ENCODE assay signal across 22 cellular contexts in genomic region chr3:49151610-49152009, GRCh38. TPM values are rescaled to one million over a fixed set of nuclear protein-coding genes. Genes with fewer than 3 reads are reported as not detected.
A peak's percentile ranks its signal among the peaks of the same experiment; 100 is the strongest.
DNase-seq lines count a peak whose midpoint lies in the region; ATAC-seq and TF ChIP-seq lines count a peak whose summit lies in the region.
"Had no signal": no experiment of that assay in that cellular context is flagged by ENCODE, and none has a peak within 500 bp of the region (broad histone marks: within the 10 kb centered on the region; RNA-seq: fewer than 3 reads in every experiment).

No MANE protein-coding gene starts in this region.

- no peaks in the 10 kb centered on the region for H4K20me1 ChIP-seq in hepatocyte (ENCODE audit: insufficient read depth, poor library complexity, severe bottlenecking)
- H4K20me1 ChIP-seq: BLaER1 treated with 17β-estradiol and CSF1 and Interleukin-3, amounts not matched to agents 10 nM and 100 nM had no signal

- H3K9me3 Mint-ChIP-seq in stimulated activated naive CD8-positive, alpha-beta T cell treated with anti-CD3 and anti-CD28 coated beads, Interleukin-15, amount 100 ng/mL, for 72 hours: no peaks in the 10 kb centered on the region
- no peaks in the 10 kb centered on the region for H3K9me3 Mint-ChIP-seq in activated T-helper 1 cell treated with anti-CD3 and anti-CD28 coated beads, Interleukin-12 subunit alpha, Interleukin-12 subunit beta, Interleukin-2, Interleukin-4 antibody, amounts not matched to agents 30 ng/mL and 10 ng/mL and 1 ng/mL, durations not matched to agents 14 hours and 24 hours and 36 hours
- H3K9me3 Mint-ChIP-seq: CD14-positive monocyte; CD4-positive, alpha-beta T cell; CD8-positive, alpha-beta memory T cell had no signal

- H3K4me3 ChIP-seq in hepatocyte: no peak overlapping the region
- H3K4me3 ChIP-seq: A549; BLaER1 treated with 17β-estradiol and CSF1 and Interleukin-3, amounts not matched to agents 10 nM and 100 nM had no signal

- H3K36me3 Mint-ChIP-seq in activated T-helper 1 cell treated with anti-CD3 and anti-CD28 coated beads, Interleukin-12 subunit alpha, Interleukin-12 subunit beta, Interleukin-2, Interleukin-4 antibody, amounts not matched to agents 30 ng/mL and 10 ng/mL and 1 ng/mL, durations not matched to agents 14 hours and 24 hours and 36 hours (ENCODE audit: low read depth): no peaks in the 10 kb centered on the region
- H3K36me3 Mint-ChIP-seq: CD14-positive monocyte; CD8-positive, alpha-beta memory T cell had no signal

- H3K27ac Mint-ChIP-seq in stimulated activated naive CD8-positive, alpha-beta T cell treated with anti-CD3 and anti-CD28 coated beads, Interleukin-15, amount 100 ng/mL, for 72 hours: peak overlapping the region; percentile 8 to 81
- H3K27ac Mint-ChIP-seq in activated T-helper 1 cell treated with anti-CD3 and anti-CD28 coated beads, Interleukin-12 subunit alpha, Interleukin-12 subunit beta, Interleukin-2, Interleukin-4 antibody, amounts not matched to agents 30 ng/mL and 10 ng/mL and 1 ng/mL, durations not matched to agents 14 hours and 24 hours and 36 hours: peak overlapping the region; percentile 31
- H3K27ac Mint-ChIP-seq: CD4-positive, alpha-beta T cell had no signal

- no peaks in the 10 kb centered on the region for H3K79me2 ChIP-seq in hepatocyte

- no peak for TF ChIP-seq CTCF in hepatocyte (IDR thresholded peaks at IDR 0.05; ENCODE audit: poor library complexity)

- DNase-seq in stimulated activated naive CD8-positive, alpha-beta T cell treated with anti-CD3 and anti-CD28 coated beads, Interleukin-15, amount 100 ng/mL, for 72 hours: no peak
- DNase-seq in stimulated activated naive CD8-positive, alpha-beta T cell treated with anti-CD3 and anti-CD28 coated beads, Interleukin-15, Interleukin-2, amounts not matched to agents 100 U/mL and 50 U/mL, for 24 hours: no peak
- DNase-seq in activated T-helper 1 cell treated with anti-CD3 and anti-CD28 coated beads, Interleukin-12 subunit alpha, Interleukin-12 subunit beta, Interleukin-2, Interleukin-4 antibody, amounts not matched to agents 30 ng/mL and 10 ng/mL and 1 ng/mL, durations not matched to agents 14 hours and 24 hours and 36 hours (ENCODE audit: low spot score): no peak
- DNase-seq in hepatocyte (ENCODE audit: low spot score) (peak; percentile 2), GF-D8 (lab: John Stamatoyannopoulos, UW) (no peak), NCI-H146 (lab: John Stamatoyannopoulos, UW) (no peak), ecto neural progenitor cell (ENCODE audit: low spot score) (no peak)
- DNase-seq: 8988T; ACHN; AML-193; BE2C; Calu3; CD4-positive, alpha-beta T cell; CD8-positive, alpha-beta memory T cell; COR-L47; DMS53; DMS79 treated with DMSO at 0.1 percent for 48 hours; H7; HCEC 1CT had no signal

- no peaks in the 10 kb centered on the region for H3K27me3 Mint-ChIP-seq in stimulated activated naive CD8-positive, alpha-beta T cell treated with anti-CD3 and anti-CD28 coated beads, Interleukin-15, amount 100 ng/mL, for 72 hours
- H3K27me3 Mint-ChIP-seq in activated T-helper 1 cell treated with anti-CD3 and anti-CD28 coated beads, Interleukin-12 subunit alpha, Interleukin-12 subunit beta, Interleukin-2, Interleukin-4 antibody, amounts not matched to agents 30 ng/mL and 10 ng/mL and 1 ng/mL, durations not matched to agents 14 hours and 24 hours and 36 hours (ENCODE audit: insufficient read depth): peaks cover 2% of the 10 kb centered on the region
- H3K27me3 Mint-ChIP-seq: CD4-positive, alpha-beta T cell; CD8-positive, alpha-beta memory T cell had no signal

- H3K36me3 ChIP-seq in hepatocyte (replicated peaks; ENCODE audit: insufficient read depth, low read depth): no peaks in the 10 kb centered on the region
- H3K36me3 ChIP-seq: BE2C; BLaER1 treated with 17β-estradiol and CSF1 and Interleukin-3, amounts not matched to agents 10 nM and 100 nM had no signal

- H3K4me1 Mint-ChIP-seq in stimulated activated naive CD8-positive, alpha-beta T cell treated with anti-CD3 and anti-CD28 coated beads, Interleukin-15, amount 100 ng/mL, for 72 hours: no peaks in the 10 kb centered on the region
- H3K4me1 Mint-ChIP-seq in activated T-helper 1 cell treated with anti-CD3 and anti-CD28 coated beads, Interleukin-12 subunit alpha, Interleukin-12 subunit beta, Interleukin-2, Interleukin-4 antibody, amounts not matched to agents 30 ng/mL and 10 ng/mL and 1 ng/mL, durations not matched to agents 14 hours and 24 hours and 36 hours (ENCODE audit: low read depth): no peaks in the 10 kb centered on the region
- H3K4me1 Mint-ChIP-seq: CD14-positive monocyte; CD8-positive, alpha-beta memory T cell had no signal

- no peaks in the 10 kb centered on the region for H3K27me3 ChIP-seq in hepatocyte
- H3K27me3 ChIP-seq: BE2C; BLaER1 treated with 17β-estradiol and CSF1 and Interleukin-3, amounts not matched to agents 10 nM and 100 nM had no signal

- H3K4me3 Mint-ChIP-seq in stimulated activated naive CD8-positive, alpha-beta T cell treated with anti-CD3 and anti-CD28 coated beads, Interleukin-15, amount 100 ng/mL, for 72 hours: no peak overlapping the region
- H3K4me3 Mint-ChIP-seq in activated T-helper 1 cell treated with anti-CD3 and anti-CD28 coated beads, Interleukin-12 subunit alpha, Interleukin-12 subunit beta, Interleukin-2, Interleukin-4 antibody, amounts not matched to agents 30 ng/mL and 10 ng/mL and 1 ng/mL, durations not matched to agents 14 hours and 24 hours and 36 hours: no peak overlapping the region
- H3K4me3 Mint-ChIP-seq: CD14-positive monocyte; CD4-positive, alpha-beta T cell; CD8-positive, alpha-beta memory T cell had no signal

- no peaks in the 10 kb centered on the region for H3K4me1 ChIP-seq in hepatocyte (ENCODE audit: insufficient read depth)
- H3K4me1 ChIP-seq: A549, BE2C had no signal

- H3K9me2 ChIP-seq in hepatocyte (replicated peaks; ENCODE audit: insufficient read depth): no peaks in the 10 kb centered on the region

- H3K27ac ChIP-seq in hepatocyte: no peak overlapping the region
- H3K27ac ChIP-seq: A549; BLaER1 treated with 17β-estradiol and CSF1 and Interleukin-3, amounts not matched to agents 10 nM and 100 nM had no signal

- 83% methylated on average over 2 of the region's 2 CpGs for WGBS in hepatocyte (ENCODE audit: low lambda C conversion rate, missing lambda C conversion rate)

- intact Hi-C loops in activated T-helper 1 cell treated with anti-CD3 and anti-CD28 coated beads, Interleukin-12 subunit alpha, Interleukin-12 subunit beta, Interleukin-2, Interleukin-4 antibody, amounts not matched to agents 30 ng/mL and 10 ng/mL and 1 ng/mL, durations not matched to agents 14 hours and 24 hours and 36 hours (cut with micrococcal nuclease): no loop called here

- H3K4me2 ChIP-seq in hepatocyte: no peak overlapping the region
- H3K4me2 ChIP-seq: A549; BLaER1 treated with 17β-estradiol and CSF1 and Interleukin-3, amounts not matched to agents 10 nM and 100 nM had no signal

- H2AFZ ChIP-seq in hepatocyte: no peak overlapping the region

- no peaks in the 10 kb centered on the region for H3K9me3 ChIP-seq in hepatocyte (ENCODE audit: low read depth)
- H3K9me3 ChIP-seq: A549; BE2C; BLaER1 treated with 17β-estradiol and CSF1 and Interleukin-3, amounts not matched to agents 10 nM and 100 nM had no signal

- ATAC-seq in stimulated activated naive CD8-positive, alpha-beta T cell treated with anti-CD3 and anti-CD28 coated beads, Interleukin-15, amount 100 ng/mL, for 72 hours: no peak
- ATAC-seq in stimulated activated naive CD8-positive, alpha-beta T cell treated with anti-CD3 and anti-CD28 coated beads, Interleukin-15, Interleukin-2, amounts not matched to agents 100 U/mL and 50 U/mL, for 24 hours: no peak
- ATAC-seq: A549 had no signal

RNA-seq across cellular contexts. Expression of gene CCDC71, which starts 14.5 kb away (rescaled TPM):
- total RNA-seq in activated T-helper 1 cell treated with anti-CD3 and anti-CD28 coated beads, Interleukin-12 subunit alpha, Interleukin-12 subunit beta, Interleukin-2, Interleukin-4 antibody, amounts not matched to agents 30 ng/mL and 10 ng/mL and 1 ng/mL, durations not matched to agents 14 hours and 24 hours and 36 hours: 27.6 and 29.1 TPM in 2 replicates
- 36.5 and 40.9 TPM in 2 replicates for total RNA-seq in hepatocyte
- 0.09 and 0.60 TPM in 2 replicates for polyA plus RNA-seq in hepatocyte

RNA-seq across cellular contexts. Expression of gene LAMB2, which starts 18.8 kb away (rescaled TPM):
- not detected in 2 replicates for total RNA-seq in activated T-helper 1 cell treated with anti-CD3 and anti-CD28 coated beads, Interleukin-12 subunit alpha, Interleukin-12 subunit beta, Interleukin-2, Interleukin-4 antibody, amounts not matched to agents 30 ng/mL and 10 ng/mL and 1 ng/mL, durations not matched to agents 14 hours and 24 hours and 36 hours
- 343 and 396 TPM in 2 replicates for total RNA-seq in hepatocyte
- polyA plus RNA-seq in hepatocyte: 437 and 474 TPM in 2 replicates
- polyA plus RNA-seq: CD8-positive, alpha-beta memory T cell had no signal

RNA-seq across cellular contexts. Expression of gene KLHDC8B, which starts 19.8 kb away (rescaled TPM):
- total RNA-seq in activated T-helper 1 cell treated with anti-CD3 and anti-CD28 coated beads, Interleukin-12 subunit alpha, Interleukin-12 subunit beta, Interleukin-2, Interleukin-4 antibody, amounts not matched to agents 30 ng/mL and 10 ng/mL and 1 ng/mL, durations not matched to agents 14 hours and 24 hours and 36 hours: 2.6 and 2.9 TPM in 2 replicates
- 54.6 and 72.0 TPM in 2 replicates for total RNA-seq in hepatocyte
- 86.4 and 97.1 TPM in 2 replicates for polyA plus RNA-seq in hepatocyte

RNA-seq across cellular contexts. Expression of gene USP19, which starts 31.0 kb away (rescaled TPM):
- 57.7 and 59.7 TPM in 2 replicates for total RNA-seq in activated T-helper 1 cell treated with anti-CD3 and anti-CD28 coated beads, Interleukin-12 subunit alpha, Interleukin-12 subunit beta, Interleukin-2, Interleukin-4 antibody, amounts not matched to agents 30 ng/mL and 10 ng/mL and 1 ng/mL, durations not matched to agents 14 hours and 24 hours and 36 hours
- 44.2 and 44.6 TPM in 2 replicates for total RNA-seq in hepatocyte
- polyA plus RNA-seq in hepatocyte: 31.4 and 32.7 TPM in 2 replicates

RNA-seq across cellular contexts. Expression of gene QARS1, which starts 47.1 kb away (rescaled TPM):
- 185 and 200 TPM in 2 replicates for total RNA-seq in activated T-helper 1 cell treated with anti-CD3 and anti-CD28 coated beads, Interleukin-12 subunit alpha, Interleukin-12 subunit beta, Interleukin-2, Interleukin-4 antibody, amounts not matched to agents 30 ng/mL and 10 ng/mL and 1 ng/mL, durations not matched to agents 14 hours and 24 hours and 36 hours
- total RNA-seq in hepatocyte: 206 and 232 TPM in 2 replicates
- polyA plus RNA-seq in hepatocyte: 104 and 112 TPM in 2 replicates

Comparison
In these comparisons a context has a peak if more than half of its experiments do, and no peak if none do; other contexts are left out.
1. RNA of gene LAMB2, which starts 18.8 kb away (total RNA-seq): 343 to 396 TPM in hepatocyte; not detected in activated T-helper 1 cell treated with anti-CD3 and anti-CD28 coated beads, Interleukin-12 subunit alpha, Interleukin-12 subunit beta, Interleukin-2, Interleukin-4 antibody, amounts not matched to agents 30 ng/mL and 10 ng/mL and 1 ng/mL, durations not matched to agents 14 hours and 24 hours and 36 hours; every median in the first group is over 100 times any median in the second.
2. RNA of gene KLHDC8B, which starts 19.8 kb away (total RNA-seq): 54.6 to 72.0 TPM in hepatocyte; 2.6 to 2.9 TPM in activated T-helper 1 cell treated with anti-CD3 and anti-CD28 coated beads, Interleukin-12 subunit alpha, Interleukin-12 subunit beta, Interleukin-2, Interleukin-4 antibody, amounts not matched to agents 30 ng/mL and 10 ng/mL and 1 ng/mL, durations not matched to agents 14 hours and 24 hours and 36 hours; every median in the first group is over 10 times any median in the second.